In genomic region chr1:183636334-183636682, GRCh38 we compare ENCODE assay signal across 8 cellular contexts. TPM values are rescaled to one million over a fixed set of nuclear protein-coding genes. Genes with fewer than 3 reads are reported as not detected.
DNase-seq lines count a peak whose midpoint lies in the region; ATAC-seq, FAIRE-seq and TF ChIP-seq lines count a peak whose summit lies in the region.

No MANE protein-coding gene starts in this region.

- peak overlapping the region in 57 of 59 donors; percentile 2 to 99 (median 93) for H3K27ac ChIP-seq in dorsolateral prefrontal cortex

- peak overlapping the region; percentile 99 for H3K4me3 Mint-ChIP-seq in neural crest cell

- FAIRE-seq in GM12891 (lab: Jason Lieb, UNC), result no peak

- H3K27ac Mint-ChIP-seq in neural crest cell (ENCODE audit: unreplicated experiment), result no peak overlapping the region

- DNase-seq in CD1c-positive myeloid dendritic cell (ENCODE audit: extremely low spot score), result peak; percentile 71
- no peak for DNase-seq in Jurkat, Clone E6-1 (ENCODE audit: low read depth, low spot score)
- DNase-seq in dorsolateral prefrontal cortex, result no peak
- DNase-seq in neural crest cell (ENCODE audit: low read depth, low spot score), result no peak
- DNase-seq in effector CD8-positive, alpha-beta T cell (lab: John Stamatoyannopoulos, UW), result no peak
- no peak for DNase-seq in GM12891 (ENCODE audit: insufficient read length, low spot score)
- no peak for DNase-seq in stimulated activated CD4-positive, alpha-beta T cell treated with anti-CD3 and anti-CD28 coated beads, Interleukin-4, amount 100 ng/mL, for 1 hour

- no peak for ATAC-seq in GM21423 (IDR thresholded peaks at IDR 0.05; ENCODE audit: unreplicated experiment)

- H3K27me3 Mint-ChIP-seq in neural crest cell (ENCODE audit: low read depth), result peaks cover 11% of the 10 kb centered on the region

- TF ChIP-seq POLR2A in GM12891 (IDR thresholded peaks at IDR 0.05; ENCODE audit: low read depth, low read length), result no peak

- intact Hi-C loops in dorsolateral prefrontal cortex (cut with DNase I), result loop anchor here (5.0 to 10.0 kb wide), 4 partner anchors 164 to 1028 kb away; partner anchors contain the start of genes COLGALT2 (in 1 of the 2), RGL1 (in 1 of the 2) and SMG7 (in 1 of the 2)

- peaks cover 44% of the 10 kb centered on the region for H3K4me1 Mint-ChIP-seq in neural crest cell

- H3K9me3 Mint-ChIP-seq in neural crest cell, result no peaks in the 10 kb centered on the region

- H3K4me3 ChIP-seq in Jurkat, Clone E6-1 (ENCODE audit: low read length), result peak overlapping the region; percentile 88
- peak overlapping the region; percentile 70 to 99 (median 88) for H3K4me3 ChIP-seq in dorsolateral prefrontal cortex

- H3K36me3 Mint-ChIP-seq in neural crest cell (ENCODE audit: low read depth), result no peaks in the 10 kb centered on the region

- no peaks in the 10 kb centered on the region for H3K27me3 ChIP-seq in dorsolateral prefrontal cortex

- TF ChIP-seq CTCF in dorsolateral prefrontal cortex (IDR thresholded peaks at IDR 0.05 in 54 of 56, conservative IDR thresholded peaks at IDR 0.05 in 2 of 56; ENCODE audit: low read depth in 1 of 56, partially characterized antibody in 56 of 56), result no peak
- TF ChIP-seq CTCF in neural crest cell (conservative IDR thresholded peaks at IDR 0.05), result no peak

TF ChIP-seq in GM12891, 5 proteins besides CTCF, POLR2A, EP300 and RAD21:
- no peak for TF ChIP-seq TAF1 (IDR thresholded peaks at IDR 0.05; ENCODE audit: low read depth, low read length)
- no peak for TF ChIP-seq PAX5 (IDR thresholded peaks at IDR 0.05; ENCODE audit: insufficient read depth, low read length, severe bottlenecking)
- no peak for TF ChIP-seq POU2F2 (IDR thresholded peaks at IDR 0.05; ENCODE audit: low read depth, low read length)
- TF ChIP-seq POLR2AphosphoS5 (IDR thresholded peaks at IDR 0.05; ENCODE audit: low read depth, low read length), result no peak
- TF ChIP-seq SPI1 (IDR thresholded peaks at IDR 0.05; ENCODE audit: low read depth, low read length), result no peak

RNA-seq across cellular contexts. Expression of gene ARPC5, which starts 0.7 kb away (rescaled TPM):
- polyA plus RNA-seq in Jurkat, Clone E6-1 (2012; ENCODE audit: insufficient read depth, insufficient read length), result 418 TPM
- total RNA-seq in dorsolateral prefrontal cortex (10 to 100 TPM; 31.6 to 78.5 (median 50.0) TPM), neural crest cell (87.0 and 94.6 TPM in 2 replicates)
- polyA plus RNA-seq in GM12891 (2012; ENCODE audit: low read depth, missing spikeins), result 240 TPM

RNA-seq across cellular contexts. Expression of gene APOBEC4, which starts 16.8 kb away (rescaled TPM):
- not detected for polyA plus RNA-seq in Jurkat, Clone E6-1 (2012; ENCODE audit: insufficient read depth, insufficient read length)
- total RNA-seq in dorsolateral prefrontal cortex (not detected), neural crest cell (not detected in 2 replicates)
- polyA plus RNA-seq in GM12891 (2012; ENCODE audit: low read depth, missing spikeins), result 0.04 TPM

RNA-seq across cellular contexts. Expression of gene NCF2, which starts 46.0 kb away (rescaled TPM):
- polyA plus RNA-seq in Jurkat, Clone E6-1 (2012; ENCODE audit: insufficient read depth, insufficient read length), result not detected
- total RNA-seq in dorsolateral prefrontal cortex (10 to 100 TPM in 3 of 120 experiments, 1 to 10 TPM in 117; 1.1 to 14.5 (median 3.5) TPM), neural crest cell (not detected in 2 replicates)
- polyA plus RNA-seq in GM12891 (2012; ENCODE audit: low read depth, missing spikeins), result 44.5 TPM
